8 cellular contexts compared by ENCODE assay signal in genomic region chr17:43943769-43944418, GRCh38. TPM values are rescaled to one million over a fixed set of nuclear protein-coding genes. Genes with fewer than 3 reads are reported as not detected.
DNase-seq lines count a peak whose midpoint lies in the region; ATAC-seq and TF ChIP-seq lines count a peak whose summit lies in the region.

No MANE protein-coding gene starts in this region.

- no peak overlapping the region for H3K4me3 Mint-ChIP-seq in CD4-positive, alpha-beta T cell

- H3K9me3 ChIP-seq in CD4-positive, alpha-beta T cell (ENCODE audit: control insufficient read depth, low read length): no peaks in the 10 kb centered on the region

- DNase-seq in CD4-positive, alpha-beta T cell: peak; percentile 57 to 85 (median 72)
- DNase-seq in HFF-Myc (ENCODE audit: extremely low read depth, low read depth) (no peak), NCI-H460 (ENCODE audit: extremely low read depth, low read depth) (peak; percentile 72), cerebellum (ENCODE audit: low spot score) (peak; percentile 75), left lobe of liver (ENCODE audit: low spot score) (peak; percentile 82)
- DNase-seq in activated CD4-positive, alpha-beta T cell treated with anti-CD3 and anti-CD28 coated beads for 4 hours: peak; percentile 77 to 79
- DNase-seq in stimulated activated CD4-positive, alpha-beta T cell treated with anti-CD3 and anti-CD28 coated beads, Interleukin-4, amount 100 ng/mL, for 24 hours: peak; percentile 84

- no peak overlapping the region for H3K27ac ChIP-seq in CD4-positive, alpha-beta T cell (ENCODE audit: low read depth, low read length)

- intact Hi-C loops in CD4-positive, alpha-beta T cell (cut with DNase I, micrococcal nuclease): loop anchor here (1.0 to 5.0 kb wide), 6 partner anchors 33 to 403 kb away; partner anchors contain the start of gene GRN (in 1 of the 2)

- no peaks in the 10 kb centered on the region for H3K27me3 ChIP-seq in CD4-positive, alpha-beta T cell (ENCODE audit: control insufficient read depth, insufficient read depth, low read length)

- ATAC-seq in CD4-positive, alpha-beta T cell (ENCODE audit: poor library complexity): peak; percentile 74
- peak; percentile 97 for ATAC-seq in left lobe of liver
- no peak for ATAC-seq in HG03196 (IDR thresholded peaks at IDR 0.05; ENCODE audit: unreplicated experiment)

- no peaks in the 10 kb centered on the region for H3K36me3 Mint-ChIP-seq in CD4-positive, alpha-beta T cell (ENCODE audit: low read depth)

- H3K27me3 Mint-ChIP-seq in CD4-positive, alpha-beta T cell: peaks cover 14% of the 10 kb centered on the region

- peaks cover 10% of the 10 kb centered on the region for H3K4me1 Mint-ChIP-seq in CD4-positive, alpha-beta T cell (ENCODE audit: low read depth)

- no peak overlapping the region for H3K27ac Mint-ChIP-seq in CD4-positive, alpha-beta T cell

- H3K4me3 ChIP-seq in HFF-Myc (replicated peaks; ENCODE audit: low read depth, low read length): no peak overlapping the region

- no peaks in the 10 kb centered on the region for H3K9me3 Mint-ChIP-seq in CD4-positive, alpha-beta T cell

- peak; percentile 92 for TF ChIP-seq CTCF in CD4-positive, alpha-beta T cell (IDR thresholded peaks at IDR 0.05)
- peak; percentile 94 for TF ChIP-seq CTCF in HFF-Myc (IDR thresholded peaks at IDR 0.05; ENCODE audit: low read depth, low read length, missing control alignments)

- CTCF ChIA-PET in CD4-positive, alpha-beta T cell (lab: Charles Lee): interaction anchor here (0.7 to 1.8 kb wide), 17 partner anchors 14 to 411 kb away, joined by 3 to 18 read pairs (median 4); partner anchors contain the start of gene HDAC5

- POLR2A ChIA-PET in CD4-positive, alpha-beta T cell (lab: Charles Lee): interaction anchor here (0.9 to 1.5 kb wide), 2 partner anchors 34 to 98 kb away, joined by 3 to 5 read pairs; no protein-coding TSS in a partner anchor

RNA-seq across cellular contexts. Expression of gene PPY, which starts 1.6 kb away (rescaled TPM):
- not detected for total RNA-seq in CD4-positive, alpha-beta T cell
- not detected in 2 replicates for total RNA-seq in NCI-H460 (2014; rRNA removed; shearing (Covaris generic))
- not detected in 2 replicates for polyA plus RNA-seq in NCI-H460 (2014; cell fraction: nucleus; rRNA removed)
- total RNA-seq in cerebellum (not detected), left lobe of liver (not detected)

RNA-seq across cellular contexts. Expression of gene PYY, which starts 9.8 kb away (rescaled TPM):
- total RNA-seq in CD4-positive, alpha-beta T cell: not detected
- not detected in 2 replicates for total RNA-seq in NCI-H460 (2014; rRNA removed; shearing (Covaris generic))
- polyA plus RNA-seq in NCI-H460 (2014; cell fraction: nucleus; rRNA removed): not detected in 2 replicates
- total RNA-seq in cerebellum (not detected), left lobe of liver (not detected)

RNA-seq across cellular contexts. Expression of gene MPP2, which starts 36.6 kb away (rescaled TPM):
- 1 to 10 TPM; 3.5 to 4.0 TPM for total RNA-seq in CD4-positive, alpha-beta T cell
- 0.29 and 0.74 TPM in 2 replicates for total RNA-seq in NCI-H460 (2014; rRNA removed; shearing (Covaris generic))
- polyA plus RNA-seq in NCI-H460 (2014; cell fraction: nucleus; rRNA removed): 2.5 and 3.8 TPM in 2 replicates
- total RNA-seq in cerebellum (14.2 TPM), left lobe of liver (0.10 TPM)
